In the genomic region with DNA sequence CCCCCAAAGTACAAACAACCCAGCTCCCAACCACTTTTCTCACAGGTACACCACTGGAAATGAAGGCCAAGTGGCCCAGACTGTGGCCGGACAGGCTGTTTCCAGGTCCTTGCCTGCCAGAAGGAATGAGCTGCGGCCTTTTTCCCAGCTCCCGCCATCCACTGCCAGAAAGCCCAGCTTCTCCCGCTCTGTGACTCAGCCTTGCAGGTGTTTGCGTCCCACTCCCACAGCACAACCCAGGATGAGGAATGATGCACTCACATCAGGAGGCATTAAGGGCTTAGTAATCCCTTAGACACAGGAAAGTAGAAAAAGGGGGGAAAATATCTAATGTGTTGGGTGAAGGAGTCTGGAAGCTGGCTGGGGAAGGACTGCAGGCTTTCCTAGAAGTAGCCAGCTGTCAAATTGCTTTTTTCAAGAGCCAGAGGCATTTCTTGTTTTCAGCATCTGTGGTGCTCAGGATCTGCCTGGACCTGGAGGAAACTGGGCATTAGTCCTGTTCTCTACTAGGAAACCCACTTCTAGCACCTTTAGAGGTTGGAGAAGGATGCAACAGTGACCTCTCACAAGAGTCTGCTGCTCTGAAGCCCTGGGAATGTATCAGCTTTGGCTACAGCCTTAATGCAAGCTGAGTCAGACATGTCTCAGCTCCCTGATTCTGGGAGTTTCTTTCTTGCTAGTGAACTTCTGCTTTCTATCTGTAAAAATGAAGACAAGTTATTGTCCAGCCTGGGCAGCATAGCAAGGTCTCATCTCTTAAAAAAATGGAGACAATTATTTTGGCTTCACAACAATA, we compare ENCODE assay signal across 1 cellular context.
TF ChIP-seq lines count a peak whose summit lies in the region.

No MANE protein-coding gene starts in this region.

TF ChIP-seq in K562, 482 proteins besides CTCF, POLR2A, EP300 and RAD21:
- no peak for TF ChIP-seq TFAM (CRISPR knock-in tag; conservative IDR thresholded peaks at IDR 0.05)
- TF ChIP-seq ZNF316 (IDR thresholded peaks at IDR 0.05), result no peak
- no peak for TF ChIP-seq KDM1A (IDR thresholded peaks at IDR 0.05)
- TF ChIP-seq ZNF133 (CRISPR knock-in tag; IDR thresholded peaks at IDR 0.05), result no peak
- no peak for TF ChIP-seq DDX20 (tag; IDR thresholded peaks at IDR 0.05; ENCODE audit: low read depth)
- no peak for TF ChIP-seq ZMIZ1 (IDR thresholded peaks at IDR 0.05; ENCODE audit: low read depth in 2 of 2, low read length in 2 of 2)
- TF ChIP-seq BRF1 (IDR thresholded peaks at IDR 0.05; ENCODE audit: borderline replicate concordance, extremely low read depth, insufficient read length), result no peak
- no peak for TF ChIP-seq CHD1 (IDR thresholded peaks at IDR 0.05; ENCODE audit: low read length)
- TF ChIP-seq, protein P1, sequence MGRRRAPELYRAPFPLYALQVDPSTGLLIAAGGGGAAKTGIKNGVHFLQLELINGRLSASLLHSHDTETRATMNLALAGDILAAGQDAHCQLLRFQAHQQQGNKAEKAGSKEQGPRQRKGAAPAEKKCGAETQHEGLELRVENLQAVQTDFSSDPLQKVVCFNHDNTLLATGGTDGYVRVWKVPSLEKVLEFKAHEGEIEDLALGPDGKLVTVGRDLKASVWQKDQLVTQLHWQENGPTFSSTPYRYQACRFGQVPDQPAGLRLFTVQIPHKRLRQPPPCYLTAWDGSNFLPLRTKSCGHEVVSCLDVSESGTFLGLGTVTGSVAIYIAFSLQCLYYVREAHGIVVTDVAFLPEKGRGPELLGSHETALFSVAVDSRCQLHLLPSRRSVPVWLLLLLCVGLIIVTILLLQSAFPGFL (CRISPR knock-in tag; IDR thresholded peaks at IDR 0.05), result no peak
- TF ChIP-seq, protein P2, sequence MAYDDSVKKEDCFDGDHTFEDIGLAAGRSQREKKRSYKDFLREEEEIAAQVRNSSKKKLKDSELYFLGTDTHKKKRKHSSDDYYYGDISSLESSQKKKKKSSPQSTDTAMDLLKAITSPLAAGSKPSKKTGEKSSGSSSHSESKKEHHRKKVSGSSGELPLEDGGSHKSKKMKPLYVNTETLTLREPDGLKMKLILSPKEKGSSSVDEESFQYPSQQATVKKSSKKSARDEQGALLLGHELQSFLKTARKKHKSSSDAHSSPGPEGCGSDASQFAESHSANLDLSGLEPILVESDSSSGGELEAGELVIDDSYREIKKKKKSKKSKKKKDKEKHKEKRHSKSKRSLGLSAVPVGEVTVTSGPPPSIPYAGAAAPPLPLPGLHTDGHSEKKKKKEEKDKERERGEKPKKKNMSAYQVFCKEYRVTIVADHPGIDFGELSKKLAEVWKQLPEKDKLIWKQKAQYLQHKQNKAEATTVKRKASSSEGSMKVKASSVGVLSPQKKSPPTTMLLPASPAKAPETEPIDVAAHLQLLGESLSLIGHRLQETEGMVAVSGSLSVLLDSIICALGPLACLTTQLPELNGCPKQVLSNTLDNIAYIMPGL (CRISPR knock-in tag; IDR thresholded peaks at IDR 0.05), result no peak
- no peak for TF ChIP-seq CREM (IDR thresholded peaks at IDR 0.05; ENCODE audit: low read depth)
